8 cellular contexts compared by ENCODE assay signal in genomic region chr12:74538491-74539258, GRCh38. TPM values are rescaled to one million over a fixed set of nuclear protein-coding genes. Genes with fewer than 3 reads are reported as not detected.
DNase-seq lines count a peak whose midpoint lies in the region; ATAC-seq and TF ChIP-seq lines count a peak whose summit lies in the region.

No MANE protein-coding gene starts in this region.

- peaks cover 44% of the 10 kb centered on the region for H3K36me3 ChIP-seq in DND-41 (ENCODE audit: insufficient read depth, low read length)
- peaks cover 51% of the 10 kb centered on the region for H3K36me3 ChIP-seq in OCI-LY1 (ENCODE audit: insufficient read depth, low read length)
- H3K36me3 ChIP-seq in ascending aorta, result peaks cover 11 to 23% of the 10 kb centered on the region in 2 donors

- H3K27me3 ChIP-seq in DND-41 (ENCODE audit: insufficient read depth, low read length, poor library complexity) (no peaks in the 10 kb centered on the region), OCI-LY1 (ENCODE audit: insufficient read depth, low read length) (no peaks in the 10 kb centered on the region), ascending aorta (no peaks in the 10 kb centered on the region)

- peak; percentile 31 for TF ChIP-seq CTCF in DND-41 (IDR thresholded peaks at IDR 0.05; ENCODE audit: borderline replicate concordance, extremely low read depth, low read length, poor library complexity, severe bottlenecking)
- TF ChIP-seq CTCF in OCI-LY1 (IDR thresholded peaks at IDR 0.05; ENCODE audit: low read length), result no peak
- no peak for TF ChIP-seq CTCF in ascending aorta (IDR thresholded peaks at IDR 0.05)

- peak overlapping the region; percentile 83 for H2AFZ ChIP-seq in DND-41 (ENCODE audit: low read depth, low read length)
- no peak overlapping the region for H2AFZ ChIP-seq in OCI-LY1 (ENCODE audit: low read length)

- 0 out of 2 replicates have a peak, but pooled peaks cover 4% of the 10 kb centered on the region for H3F3A ChIP-seq in OCI-LY1 (ENCODE audit: insufficient read depth, low read length)

- H3K9me3 ChIP-seq in DND-41 (ENCODE audit: insufficient read depth, low read length, severe bottlenecking) (no peaks in the 10 kb centered on the region), OCI-LY1 (ENCODE audit: low read length) (no peaks in the 10 kb centered on the region), ascending aorta (no peaks in the 10 kb centered on the region), iPS-18c (ENCODE audit: control insufficient read depth, insufficient read depth, low read length) (no peaks in the 10 kb centered on the region)

- intact Hi-C loops in ascending aorta (cut with DNase I), result no loop called here

- H3K9ac ChIP-seq in DND-41 (ENCODE audit: low read depth, low read length) (peak overlapping the region; percentile 87), OCI-LY1 (ENCODE audit: low read length) (peak overlapping the region; percentile 95)

- peaks cover 46% of the 10 kb centered on the region for H3K79me2 ChIP-seq in DND-41 (ENCODE audit: insufficient read depth, low read length)
- peaks cover 43% of the 10 kb centered on the region for H3K79me2 ChIP-seq in OCI-LY1 (ENCODE audit: insufficient read depth, low read length)

- H3K4me1 ChIP-seq in DND-41 (ENCODE audit: insufficient read depth, low read length) (peaks cover 37% of the 10 kb centered on the region), OCI-LY1 (ENCODE audit: insufficient read depth, low read length, severe bottlenecking) (peaks cover 37% of the 10 kb centered on the region), ascending aorta (peaks cover 11 to 17% of the 10 kb centered on the region in 2 donors)

- H3K4me2 ChIP-seq in DND-41 (ENCODE audit: insufficient read depth, low read length) (peak overlapping the region; percentile 87), OCI-LY1 (ENCODE audit: low read length) (peak overlapping the region; percentile 91)

- no peaks in the 10 kb centered on the region for H3K9me2 ChIP-seq in OCI-LY1 (ENCODE audit: low read depth, low read length)

- peaks cover 45% of the 10 kb centered on the region for H4K20me1 ChIP-seq in DND-41 (ENCODE audit: insufficient read depth, low read length)
- H4K20me1 ChIP-seq in OCI-LY1 (ENCODE audit: insufficient read depth, low read length), result no peaks in the 10 kb centered on the region

- H3K27ac ChIP-seq in DND-41 (ENCODE audit: low read length) (peak overlapping the region; percentile 95), OCI-LY1 (ENCODE audit: low read depth, low read length, poor library complexity, severe bottlenecking) (peak overlapping the region; percentile 86), ascending aorta (peak overlapping the region; percentile 78 to 88)

- H3K4me3 ChIP-seq in DND-41 (ENCODE audit: low read depth in 1 of 2, low read length in 2 of 2) (peak overlapping the region; percentile 70 to 84), OCI-LY1 (ENCODE audit: low read depth, low read length, poor library complexity, severe bottlenecking) (peak overlapping the region; percentile 96), ascending aorta (peak overlapping the region; percentile 72 to 79), iPS-18c (ENCODE audit: insufficient read depth, low read depth, low read length) (peak overlapping the region; percentile 92)

- ATAC-seq in DND-41 (ENCODE audit: insufficient read depth, low read depth) (peak; percentile 44), GM21619 (IDR thresholded peaks at IDR 0.05; ENCODE audit: unreplicated experiment) (peak; percentile 20)

- DNase-seq in DND-41 (peak; percentile 37), ascending aorta (ENCODE audit: low spot score in 2 of 2) (no peak), mesenteric fat pad (ENCODE audit: low spot score) (no peak), AG20443 (ENCODE audit: low spot score) (no peak)
- DNase-seq in stimulated activated CD4-positive, alpha-beta T cell treated with anti-CD3 and anti-CD28 coated beads, Interleukin-4, amount 100 ng/mL, for 1 hour, result peak; percentile 19

RNA-seq across cellular contexts. Expression of gene ATXN7L3B, which starts 1.0 kb away (rescaled TPM):
- total RNA-seq in ascending aorta, result 11.3 TPM
- total RNA-seq in mesenteric fat pad, result 17.0 TPM

Comparison
In these comparisons a context has a peak if more than half of its experiments do, and no peak if none do; other contexts are left out.
1. DNase-seq: peak in DND-41 (single experiment) and stimulated activated CD4-positive, alpha-beta T cell treated with anti-CD3 and anti-CD28 coated beads, Interleukin-4, amount 100 ng/mL, for 1 hour (single experiment); none in ascending aorta (0 of 2), mesenteric fat pad (single experiment) and AG20443 (single experiment).
2. Peak in every context shown above with its lines, with median percentiles within 50 percentile points of each other: H3K27ac ChIP-seq and H3K4me3 ChIP-seq.